9 cellular contexts compared by ENCODE assay signal in genomic region chr22:40487663-40488249, GRCh38.
DNase-seq lines count a peak whose midpoint lies in the region; ATAC-seq and TF ChIP-seq lines count a peak whose summit lies in the region.
"Had no signal": no experiment of that assay in that cellular context is flagged by ENCODE, and none has a peak within 500 bp of the region (broad histone marks: within the 10 kb centered on the region; RNA-seq: fewer than 3 reads in every experiment).

No MANE protein-coding gene starts in this region.

- H3K14ac ChIP-seq in mesenchymal stem cell (ENCODE audit: low read length in 2 of 2) = no peak overlapping the region

- 42% methylated on average over 3 of the region's 3 CpGs for WGBS in esophagus muscularis mucosa
- 57% methylated on average over 1 of the region's 3 CpGs for WGBS in mesenchymal stem cell

- TF ChIP-seq POLR2A in esophagus muscularis mucosa (IDR thresholded peaks at IDR 0.05; ENCODE audit: low read depth) (no peak), gastrocnemius medialis (IDR thresholded peaks at IDR 0.05) (no peak), GM18505 (IDR thresholded peaks at IDR 0.05; ENCODE audit: borderline replicate concordance, extremely low read depth, insufficient read depth, insufficient read length) (no peak)

- ATAC-seq in CD8-positive, alpha-beta T cell = peak; percentile 53
- no peak for ATAC-seq in gastrocnemius medialis
- no peak for ATAC-seq in GM18505 (IDR thresholded peaks at IDR 0.05; ENCODE audit: unreplicated experiment)
- no peak for ATAC-seq in GM19351 (IDR thresholded peaks at IDR 0.05; ENCODE audit: unreplicated experiment)

- H3K4me3 ChIP-seq in CD8-positive, alpha-beta T cell (ENCODE audit: low read depth, low read length) = no peak overlapping the region
- H3K4me3 ChIP-seq in esophagus muscularis mucosa (no peak overlapping the region), gastrocnemius medialis (no peak overlapping the region), mesenchymal stem cell (ENCODE audit: insufficient read depth in 1 of 2, low read depth in 1 of 2, low read length in 2 of 2) (no peak overlapping the region)
- H3K4me3 ChIP-seq: SJSA1 had no signal

- intact Hi-C loops in CD8-positive, alpha-beta T cell (cut with DNase I, micrococcal nuclease) = loop anchor here (1.0 to 10.0 kb wide), 3 partner anchors 50 to 159 kb away; no protein-coding TSS in a partner anchor
- intact Hi-C loops in esophagus muscularis mucosa (cut with DNase I) (loop anchor here (5.0 kb wide), 1 partner anchor 50 kb away; no protein-coding TSS in a partner anchor), gastrocnemius medialis (cut with DNase I; ENCODE audit: low total_unique reads) (loop anchor here (1.0 kb wide), 1 partner anchor 51 kb away; no protein-coding TSS in a partner anchor)

- H3K4ac ChIP-seq in mesenchymal stem cell (ENCODE audit: low read depth in 1 of 2, low read length in 2 of 2) = no peak overlapping the region

- in situ Hi-C loops in GM13977 (cut with MboI; ENCODE audit: low pct_unique_long_range_greater_than_20kb, low sequenced_read_pairs, unreplicated experiment) = no loop called here
- in situ Hi-C loops in gastrocnemius medialis (cut with MboI; ENCODE audit: low sequenced_read_pairs in 4 of 4) = loop anchor here in 1 of 4 donors (10.0 kb wide), 1 partner anchor 53 kb away; no protein-coding TSS in a partner anchor

- no peaks in the 10 kb centered on the region for H3K27me3 ChIP-seq in CD8-positive, alpha-beta T cell (ENCODE audit: insufficient read depth, low read length)
- no peaks in the 10 kb centered on the region for H3K27me3 ChIP-seq in esophagus muscularis mucosa
- H3K27me3 ChIP-seq in gastrocnemius medialis = no peaks in the 10 kb centered on the region
- H3K27me3 ChIP-seq in mesenchymal stem cell (ENCODE audit: control insufficient read depth in 1 of 2, insufficient read depth in 1 of 2, low read length in 2 of 2) = no peaks in the 10 kb centered on the region
- H3K27me3 ChIP-seq: SJSA1 had no signal

- H3K4me1 Mint-ChIP-seq in CD8-positive, alpha-beta T cell (ENCODE audit: low read depth) = peaks cover 43% of the 10 kb centered on the region

- H3K4me1 ChIP-seq in CD8-positive, alpha-beta T cell (ENCODE audit: insufficient read depth, low read length) = peaks cover 31% of the 10 kb centered on the region
- H3K4me1 ChIP-seq in esophagus muscularis mucosa (peaks cover 41 to 66% (median 54%) of the 10 kb centered on the region in 4 donors), gastrocnemius medialis (peaks cover 53 to 60% of the 10 kb centered on the region in 2 donors), mesenchymal stem cell (ENCODE audit: control insufficient read depth, insufficient read depth, low read depth, low read length) (peaks cover 8% of the 10 kb centered on the region)

- no peak for DNase-seq in CD8-positive, alpha-beta T cell
- DNase-seq in GM13977 (ENCODE audit: low spot score) = peak; percentile 55
- peak; percentile 44 for DNase-seq in RPMI8226
- no peak for DNase-seq in esophagus muscularis mucosa (ENCODE audit: extremely low spot score)
- DNase-seq in gastrocnemius medialis = no peak
- DNase-seq in mesenchymal stem cell = no peak

- CTCF ChIA-PET in CD8-positive, alpha-beta T cell (lab: Charles Lee) = interaction anchor here (0.6 to 9.2 kb wide), 33 partner anchors 9 to 596 kb away, joined by 3 to 232 read pairs (median 5); no protein-coding TSS in a partner anchor

- H3K79me1 ChIP-seq in mesenchymal stem cell (replicated peaks; ENCODE audit: low read length, poor library complexity, severe bottlenecking) = peaks cover 31% of the 10 kb centered on the region

- no peak overlapping the region for H4K91ac ChIP-seq in mesenchymal stem cell (ENCODE audit: low read length)

- no peak overlapping the region for H2BK5ac ChIP-seq in mesenchymal stem cell (ENCODE audit: low read depth, low read length, poor library complexity, severe bottlenecking)

- no peaks in the 10 kb centered on the region for H3K36me3 ChIP-seq in CD8-positive, alpha-beta T cell (ENCODE audit: insufficient read depth, low read length)
- H3K36me3 ChIP-seq in esophagus muscularis mucosa (no peaks in the 10 kb centered on the region), gastrocnemius medialis (no peaks in the 10 kb centered on the region), mesenchymal stem cell (ENCODE audit: control insufficient read depth in 1 of 2, insufficient read depth in 2 of 2, low read depth in 1 of 2, low read length in 2 of 2) (peaks cover 0 to 6% of the 10 kb centered on the region in 2 experiments)

- no peak overlapping the region for H3K23ac ChIP-seq in mesenchymal stem cell (ENCODE audit: low read length in 2 of 2)

- H2AFZ ChIP-seq in mesenchymal stem cell (ENCODE audit: low read depth, low read length) = no peak overlapping the region

- no peak overlapping the region for H2BK120ac ChIP-seq in mesenchymal stem cell (ENCODE audit: low read depth, low read length)

- H2BK15ac ChIP-seq in mesenchymal stem cell (ENCODE audit: low read depth, poor library complexity, severe bottlenecking) = no peak overlapping the region

- no peak overlapping the region for H2BK12ac ChIP-seq in mesenchymal stem cell (ENCODE audit: low read length in 2 of 2)

- no peaks in the 10 kb centered on the region for H3K9me3 Mint-ChIP-seq in CD8-positive, alpha-beta T cell

- peak; percentile 95 for TF ChIP-seq CTCF in CD8-positive, alpha-beta T cell (IDR thresholded peaks at IDR 0.05)
- TF ChIP-seq CTCF in GM13977 (IDR thresholded peaks at IDR 0.05; ENCODE audit: extremely low read depth, insufficient read depth, missing control alignments) (peak; percentile 68), esophagus muscularis mucosa (IDR thresholded peaks at IDR 0.05) (peak; percentile 48 to 65 (median 53)), gastrocnemius medialis (IDR thresholded peaks at IDR 0.05 in 4 of 5, conservative IDR thresholded peaks at IDR 0.05 in 1 of 5) (peak; percentile 44 to 66 (median 54))

- H2AK5ac ChIP-seq in mesenchymal stem cell (ENCODE audit: low read length, severe bottlenecking) = no peak overlapping the region

- no peak overlapping the region for H3K4me3 Mint-ChIP-seq in CD8-positive, alpha-beta T cell

- H4K8ac ChIP-seq in mesenchymal stem cell (ENCODE audit: low read length) = no peak overlapping the region

- peaks cover 2% of the 10 kb centered on the region for H3K36me3 Mint-ChIP-seq in CD8-positive, alpha-beta T cell

- no peak for TF ChIP-seq EP300 in esophagus muscularis mucosa (IDR thresholded peaks at IDR 0.05)

- H3K4me2 ChIP-seq in mesenchymal stem cell (ENCODE audit: low read length, poor library complexity, severe bottlenecking) = no peak overlapping the region

- no peak overlapping the region for H3K18ac ChIP-seq in mesenchymal stem cell (ENCODE audit: low read depth in 1 of 2, low read length in 2 of 2)

- H3K27ac ChIP-seq in CD8-positive, alpha-beta T cell (ENCODE audit: low read depth, low read length) = no peak overlapping the region
- H3K27ac ChIP-seq in esophagus muscularis mucosa (replicated peaks in 1 of 4) (peak overlapping the region in 1 of 4 donors; percentile 7), gastrocnemius medialis (peak overlapping the region; percentile 45 to 74 (median 52)), mesenchymal stem cell (ENCODE audit: low read length, poor library complexity, severe bottlenecking) (no peak overlapping the region)
- H3K27ac ChIP-seq: SJSA1 had no signal

- H3K9ac ChIP-seq in mesenchymal stem cell (ENCODE audit: low read length) = no peak overlapping the region

- no peak overlapping the region for H3K27ac Mint-ChIP-seq in CD8-positive, alpha-beta T cell

- POLR2A ChIA-PET in CD8-positive, alpha-beta T cell (lab: Charles Lee) = interaction anchor here (1.5 kb wide), 1 partner anchor 51 kb away, joined by 5 read pairs; no protein-coding TSS in a partner anchor

- no peaks in the 10 kb centered on the region for H3K27me3 Mint-ChIP-seq in CD8-positive, alpha-beta T cell (ENCODE audit: low read depth)

- H3K9me3 ChIP-seq in CD8-positive, alpha-beta T cell (ENCODE audit: low read length) = no peaks in the 10 kb centered on the region
- H3K9me3 ChIP-seq in esophagus muscularis mucosa = no peaks in the 10 kb centered on the region
- no peaks in the 10 kb centered on the region for H3K9me3 ChIP-seq in gastrocnemius medialis
- H3K9me3 ChIP-seq in mesenchymal stem cell (ENCODE audit: control insufficient read depth, low read length) = no peaks in the 10 kb centered on the region
- H3K9me3 ChIP-seq: SJSA1 had no signal

Comparison
In these comparisons a context has a peak if more than half of its experiments do, and no peak if none do; other contexts are left out.
1. DNase-seq: peak in GM13977 (single experiment) and RPMI8226 (single experiment); none in CD8-positive, alpha-beta T cell (0 of 7), esophagus muscularis mucosa (single experiment), gastrocnemius medialis (0 of 2) and mesenchymal stem cell (single experiment).
2. H3K27ac ChIP-seq: peak in gastrocnemius medialis (4 of 4); none in CD8-positive, alpha-beta T cell (single experiment) and mesenchymal stem cell (single experiment).
3. Peak in every context shown above with its lines, with median percentiles within 50 percentile points of each other: CTCF ChIP-seq.